Comparison of ENCODE assay signal across 21 cellular contexts in genomic region chr10:19209319-19209718, GRCh38.
"Had no signal": no experiment of that assay in that cellular context is flagged by ENCODE, and none has a peak within 500 bp of the region (broad histone marks: within the 10 kb centered on the region; RNA-seq: fewer than 3 reads in every experiment).

No MANE protein-coding gene starts in this region.

- H3K9me3 Mint-ChIP-seq: mesothelial cell of epicardium, nephron, type B pancreatic cell, WTC11 had no signal

- ATAC-seq: activated CD8-positive, alpha-beta T cell treated with anti-CD3 and anti-CD28 coated beads for 36 hours; heart right ventricle; left lung; stimulated activated effector memory CD8-positive, alpha-beta T cell treated with anti-CD3 and anti-CD28 coated beads, Interleukin-12 subunit alpha, Interleukin-12 subunit beta, amount 100 ng/mL, for 72 hours; WTC11 had no signal

- H3K4me3 Mint-ChIP-seq: activated CD8-positive, alpha-beta T cell treated with anti-CD3 and anti-CD28 coated beads for 36 hours; activated naive CD8-positive, alpha-beta T cell treated with anti-CD3 and anti-CD28 coated beads, Interleukin-2, amount 10 ng/mL, durations not matched to agents 7 days and 5 days; mesothelial cell of epicardium; nephron; stimulated activated effector memory CD8-positive, alpha-beta T cell treated with anti-CD3 and anti-CD28 coated beads, Interleukin-12 subunit alpha, Interleukin-12 subunit beta, amount 100 ng/mL, for 72 hours; type B pancreatic cell; WTC11 had no signal

- H3K4me3 ChIP-seq: esophagus squamous epithelium, heart right ventricle, left lung, sigmoid colon, testis had no signal

- H3K4me1 Mint-ChIP-seq: activated naive CD8-positive, alpha-beta T cell treated with anti-CD3 and anti-CD28 coated beads, Interleukin-2, amount 10 ng/mL, durations not matched to agents 7 days and 5 days; mesothelial cell of epicardium; nephron; stimulated activated effector memory CD8-positive, alpha-beta T cell treated with anti-CD3 and anti-CD28 coated beads, Interleukin-12 subunit alpha, Interleukin-12 subunit beta, amount 100 ng/mL, for 72 hours; WTC11 had no signal

- H3K9me3 ChIP-seq: esophagus squamous epithelium, heart right ventricle, left lung, sigmoid colon, testis had no signal

- H3K36me3 ChIP-seq: esophagus squamous epithelium, heart right ventricle, left lung, sigmoid colon had no signal

- H3K27ac Mint-ChIP-seq: activated CD8-positive, alpha-beta T cell treated with anti-CD3 and anti-CD28 coated beads for 36 hours; activated naive CD8-positive, alpha-beta T cell treated with anti-CD3 and anti-CD28 coated beads, Interleukin-2, amount 10 ng/mL, durations not matched to agents 7 days and 5 days; activated T-helper 2 cell treated with anti-CD3 and anti-CD28 coated beads, Interferon-gamma antibody, Interleukin-2, Interleukin-4, amounts not matched to agents 10 μg/mL and 5 μg/mL and 100 μg/mL, durations not matched to agents 14 hours and 24 hours and 36 hours; mesothelial cell of epicardium; nephron; stimulated activated effector memory CD8-positive, alpha-beta T cell treated with anti-CD3 and anti-CD28 coated beads, Interleukin-12 subunit alpha, Interleukin-12 subunit beta, amount 100 ng/mL, for 72 hours; type B pancreatic cell; WTC11 had no signal

- H3K27me3 Mint-ChIP-seq: activated CD8-positive, alpha-beta T cell treated with anti-CD3 and anti-CD28 coated beads for 36 hours; activated naive CD8-positive, alpha-beta T cell treated with anti-CD3 and anti-CD28 coated beads, Interleukin-2, amount 10 ng/mL, durations not matched to agents 7 days and 5 days; type B pancreatic cell had no signal

- H3K36me3 Mint-ChIP-seq: activated naive CD8-positive, alpha-beta T cell treated with anti-CD3 and anti-CD28 coated beads, Interleukin-2, amount 10 ng/mL, durations not matched to agents 7 days and 5 days; mesothelial cell of epicardium; stimulated activated effector memory CD8-positive, alpha-beta T cell treated with anti-CD3 and anti-CD28 coated beads, Interleukin-12 subunit alpha, Interleukin-12 subunit beta, amount 100 ng/mL, for 72 hours; type B pancreatic cell; WTC11 had no signal

- H3K27me3 ChIP-seq: esophagus squamous epithelium, heart right ventricle, left lung, sigmoid colon, testis had no signal

- DNase-seq: activated CD4-positive, alpha-beta T cell treated with anti-CD3 and anti-CD28 coated beads for 4 hours; activated CD8-positive, alpha-beta T cell treated with anti-CD3 and anti-CD28 coated beads for 36 hours; activated naive CD4-positive, alpha-beta T cell treated with Interleukin-2 at 50 U/mL for 16 hours; activated naive CD8-positive, alpha-beta T cell treated with anti-CD3 and anti-CD28 coated beads, Interleukin-2, amount 10 ng/mL, durations not matched to agents 7 days and 5 days; activated T-cell treated with anti-CD3 and anti-CD28 coated beads, Interleukin-2, amount 50 U/mL, for 1 hour; amygdala; dermis blood vessel endothelial cell; effector memory CD4-positive, alpha-beta T cell; esophagus squamous epithelium; heart right ventricle; left lung; posterior cingulate gyrus; sigmoid colon; stimulated activated CD4-positive, alpha-beta T cell treated with anti-CD3 and anti-CD28 coated beads, Interleukin-4, amount 100 ng/mL, for 24 hours; testis had no signal

- H3K27ac ChIP-seq: esophagus squamous epithelium, heart right ventricle, left lung, sigmoid colon, testis had no signal

- H3K4me1 ChIP-seq: esophagus squamous epithelium, heart right ventricle, left lung, sigmoid colon, testis had no signal
